Comparison of ENCODE assay signal across 19 cellular contexts in the genomic region with DNA sequence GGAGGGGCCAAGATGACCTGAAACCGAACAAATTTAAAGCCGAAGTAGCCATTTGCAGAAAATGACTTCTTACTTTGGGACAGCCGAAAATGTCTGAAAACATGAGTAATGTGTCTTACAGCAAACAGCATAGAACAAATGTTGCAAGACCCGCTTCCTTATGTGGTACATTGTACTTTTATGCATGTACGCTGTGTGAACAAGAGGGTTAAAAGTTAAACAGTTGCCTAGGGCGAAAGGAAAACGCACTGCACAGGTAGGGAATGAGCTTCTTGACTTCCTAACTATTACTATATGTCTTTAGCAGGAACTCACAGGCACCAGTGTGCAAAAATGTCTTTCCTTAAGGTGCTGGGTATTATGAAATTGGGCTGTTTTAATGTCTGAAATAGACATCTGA.
A peak's percentile ranks its signal among the peaks of the same experiment; 100 is the strongest.
DNase-seq lines count a peak whose midpoint lies in the region; ATAC-seq and TF ChIP-seq lines count a peak whose summit lies in the region.
"Had no signal": no experiment of that assay in that cellular context is flagged by ENCODE, and none has a peak within 500 bp of the region (broad histone marks: within the 10 kb centered on the region; RNA-seq: fewer than 3 reads in every experiment).

No MANE protein-coding gene starts in this region.

- DNase-seq in MV-4-11 (lab: John Stamatoyannopoulos, UW) (peak; percentile 10), SK-N-MC (ENCODE audit: low read depth, low spot score) (no peak), foreskin keratinocyte (peak in 1 of 2 donors; percentile 11), renal cortical epithelial cell (ENCODE audit: low read depth) (peak; percentile 58), posterior cingulate gyrus (no peak)
- no peak for DNase-seq in activated CD4-positive, alpha-beta T cell treated with anti-CD3 and anti-CD28 coated beads, Interleukin-2, amount 10 ng/mL, durations not matched to agents 24 days and 14 days
- DNase-seq in activated T-cell treated with anti-CD3 and anti-CD28 coated beads, Interleukin-2, amount 50 U/mL, for 24 hours, result no peak
- DNase-seq: ACHN; BE2C; C1 segment of cervical spinal cord; CD4-positive, CD25-positive, alpha-beta regulatory T cell; CD8-positive, alpha-beta memory T cell; COR-L47; DMS 273 treated with DMSO at 0.1 percent for 48 hours; DMS53; DND-41; EL; H9 had no signal

- no peaks in the 10 kb centered on the region for H3K27me3 Mint-ChIP-seq in activated CD4-positive, alpha-beta T cell treated with anti-CD3 and anti-CD28 coated beads, Interleukin-2, amount 10 ng/mL, durations not matched to agents 24 days and 14 days
- H3K27me3 Mint-ChIP-seq in activated T-cell treated with anti-CD3 and anti-CD28 coated beads, Interleukin-2, amount 50 U/mL, for 24 hours, result no peaks in the 10 kb centered on the region

- H3K27ac Mint-ChIP-seq in activated CD4-positive, alpha-beta T cell treated with anti-CD3 and anti-CD28 coated beads, Interleukin-2, amount 10 ng/mL, durations not matched to agents 24 days and 14 days, result no peak overlapping the region
- H3K27ac Mint-ChIP-seq in activated T-cell treated with anti-CD3 and anti-CD28 coated beads, Interleukin-2, amount 50 U/mL, for 24 hours, result no peak overlapping the region
- H3K27ac Mint-ChIP-seq: CD4-positive, CD25-positive, alpha-beta regulatory T cell; CD8-positive, alpha-beta memory T cell had no signal

- H3K9ac ChIP-seq in SK-N-MC (ENCODE audit: insufficient read length), result no peak overlapping the region

- no peaks in the 10 kb centered on the region for H3K9me3 ChIP-seq in SK-N-MC (ENCODE audit: low read depth, low read length)
- H3K9me3 ChIP-seq: BE2C had no signal

- peak; percentile 26 for ATAC-seq in foreskin keratinocyte
- ATAC-seq: HepG2 had no signal

- intact Hi-C loops in posterior cingulate gyrus (cut with DNase I), result no loop called here
- intact Hi-C loops in activated CD4-positive, alpha-beta T cell treated with anti-CD3 and anti-CD28 coated beads, Interleukin-2, amount 10 ng/mL, durations not matched to agents 24 days and 14 days (cut with micrococcal nuclease), result no loop called here

- H3K4me1 Mint-ChIP-seq in activated CD4-positive, alpha-beta T cell treated with anti-CD3 and anti-CD28 coated beads, Interleukin-2, amount 10 ng/mL, durations not matched to agents 24 days and 14 days, result peaks cover 4% of the 10 kb centered on the region
- peaks cover 4% of the 10 kb centered on the region for H3K4me1 Mint-ChIP-seq in activated T-cell treated with anti-CD3 and anti-CD28 coated beads, Interleukin-2, amount 50 U/mL, for 24 hours (ENCODE audit: low read depth)
- H3K4me1 Mint-ChIP-seq: CD8-positive, alpha-beta memory T cell had no signal

- no peaks in the 10 kb centered on the region for H3K4me1 ChIP-seq in foreskin keratinocyte

- H3K36me3 ChIP-seq in SK-N-MC (ENCODE audit: insufficient read depth, low read length), result no peaks in the 10 kb centered on the region
- H3K36me3 ChIP-seq: BE2C had no signal

- no peaks in the 10 kb centered on the region for H3K9me3 Mint-ChIP-seq in activated CD4-positive, alpha-beta T cell treated with anti-CD3 and anti-CD28 coated beads, Interleukin-2, amount 10 ng/mL, durations not matched to agents 24 days and 14 days
- H3K9me3 Mint-ChIP-seq in activated T-cell treated with anti-CD3 and anti-CD28 coated beads, Interleukin-2, amount 50 U/mL, for 24 hours, result no peaks in the 10 kb centered on the region
- H3K9me3 Mint-ChIP-seq: CD4-positive, CD25-positive, alpha-beta regulatory T cell had no signal

- H3K27ac ChIP-seq in SK-N-MC (peak overlapping the region; percentile 97), foreskin keratinocyte (no peak overlapping the region)

- H3K27me3 ChIP-seq in foreskin keratinocyte, result no peaks in the 10 kb centered on the region
- H3K27me3 ChIP-seq: BE2C had no signal

- TF ChIP-seq CTCF in foreskin keratinocyte (conservative IDR thresholded peaks at IDR 0.05), result no peak

- no peak overlapping the region for H3K4me3 ChIP-seq in SK-N-MC

- no peaks in the 10 kb centered on the region for H3K36me3 Mint-ChIP-seq in activated CD4-positive, alpha-beta T cell treated with anti-CD3 and anti-CD28 coated beads, Interleukin-2, amount 10 ng/mL, durations not matched to agents 24 days and 14 days (ENCODE audit: low read depth)
- no peaks in the 10 kb centered on the region for H3K36me3 Mint-ChIP-seq in activated T-cell treated with anti-CD3 and anti-CD28 coated beads, Interleukin-2, amount 50 U/mL, for 24 hours (ENCODE audit: low read depth)
- H3K36me3 Mint-ChIP-seq: CD8-positive, alpha-beta memory T cell had no signal

- no peak overlapping the region for H3K4me3 Mint-ChIP-seq in activated CD4-positive, alpha-beta T cell treated with anti-CD3 and anti-CD28 coated beads, Interleukin-2, amount 10 ng/mL, durations not matched to agents 24 days and 14 days
- H3K4me3 Mint-ChIP-seq in activated T-cell treated with anti-CD3 and anti-CD28 coated beads, Interleukin-2, amount 50 U/mL, for 24 hours, result no peak overlapping the region
- H3K4me3 Mint-ChIP-seq: CD4-positive, CD25-positive, alpha-beta regulatory T cell; CD8-positive, alpha-beta memory T cell; H9 had no signal

Comparison
In these comparisons a context has a peak if more than half of its experiments do, and no peak if none do; other contexts are left out.
1. DNase-seq: peak in MV-4-11 (single experiment) and renal cortical epithelial cell (single experiment); none in SK-N-MC (single experiment), posterior cingulate gyrus (0 of 10), activated CD4-positive, alpha-beta T cell treated with anti-CD3 and anti-CD28 coated beads, Interleukin-2, amount 10 ng/mL, durations not matched to agents 24 days and 14 days (single experiment) and activated T-cell treated with anti-CD3 and anti-CD28 coated beads, Interleukin-2, amount 50 U/mL, for 24 hours (single experiment).